15 cellular contexts compared by ENCODE assay signal in the genomic region with DNA sequence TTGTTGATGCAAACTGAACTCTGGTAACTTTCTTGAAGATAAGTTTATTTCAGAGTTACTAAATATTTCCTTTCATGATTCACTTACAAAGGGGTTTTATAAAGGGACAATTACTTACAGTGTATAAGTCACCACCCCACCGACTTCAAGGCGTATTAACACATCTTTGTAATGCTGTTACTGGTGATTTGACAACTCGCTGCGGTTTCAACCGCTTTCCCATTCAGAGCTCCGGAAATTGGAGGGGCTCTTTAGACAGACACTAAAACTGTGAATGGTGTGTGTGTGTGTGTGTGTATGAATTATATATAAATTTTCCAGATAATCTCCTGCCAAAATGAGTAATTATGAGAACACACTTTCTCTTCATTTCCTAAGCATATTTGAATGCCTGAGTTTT. TPM values are rescaled to one million over a fixed set of nuclear protein-coding genes. Genes with fewer than 3 reads are reported as not detected.
DNase-seq lines count a peak whose midpoint lies in the region; ATAC-seq and TF ChIP-seq lines count a peak whose summit lies in the region.
"Had no signal": no experiment of that assay in that cellular context is flagged by ENCODE, and none has a peak within 500 bp of the region (broad histone marks: within the 10 kb centered on the region; RNA-seq: fewer than 3 reads in every experiment).

No MANE protein-coding gene starts in this region.

- H3K9me3 Mint-ChIP-seq in activated naive CD8-positive, alpha-beta T cell (ENCODE audit: low read depth), result no peaks in the 10 kb centered on the region

- peaks cover 14% of the 10 kb centered on the region for H3K4me1 Mint-ChIP-seq in activated naive CD8-positive, alpha-beta T cell (ENCODE audit: low read depth)

- H3K4me1 ChIP-seq in uterus, result no peaks in the 10 kb centered on the region
- H3K4me1 ChIP-seq: psoas muscle had no signal

- intact Hi-C loops in uterus (cut with DNase I; ENCODE audit: low total_unique reads), result no loop called here
- intact Hi-C loops in posterior cingulate gyrus (cut with DNase I), result no loop called here

- no peak overlapping the region for H3K4me3 ChIP-seq in NB4 (ENCODE audit: low read depth, low read length)
- H3K4me3 ChIP-seq in uterus, result no peak overlapping the region
- H3K4me3 ChIP-seq: psoas muscle had no signal

- no peaks in the 10 kb centered on the region for H3K36me3 Mint-ChIP-seq in activated naive CD8-positive, alpha-beta T cell

- peak overlapping the region; percentile 85 for H3K27ac Mint-ChIP-seq in activated naive CD8-positive, alpha-beta T cell

- no peaks in the 10 kb centered on the region for H3K36me3 ChIP-seq in uterus

- H3K27me3 ChIP-seq in uterus, result no peaks in the 10 kb centered on the region

- ATAC-seq in GM19351 (IDR thresholded peaks at IDR 0.05; ENCODE audit: unreplicated experiment), result peak; percentile 83
- ATAC-seq: psoas muscle, Right ventricle myocardium inferior had no signal

- no peak for TF ChIP-seq CTCF in NB4 (IDR thresholded peaks at IDR 0.05; ENCODE audit: low read depth, low read length)
- TF ChIP-seq CTCF in uterus (IDR thresholded peaks at IDR 0.05), result no peak

- no peaks in the 10 kb centered on the region for H3K9me3 ChIP-seq in uterus
- H3K9me3 ChIP-seq: psoas muscle had no signal

- DNase-seq in NB4 (ENCODE audit: low read depth) (peak; percentile 90), AG08395 (ENCODE audit: low spot score) (no peak), uterus (no peak), NCI-H2171 treated with DMSO at 0.1 percent for 48 hours (lab: John Stamatoyannopoulos, UW) (no peak), posterior cingulate gyrus (no peak)
- DNase-seq in stimulated activated CD4-positive, alpha-beta T cell treated with anti-CD3 and anti-CD28 coated beads, Interleukin-1b, Interleukin-23, amount 100 ng/mL, for 48 hours, result peak; percentile 69
- DNase-seq: activated CD8-positive, alpha-beta memory T cell treated with anti-CD3 and anti-CD28 coated beads, Interleukin-2, amount 50 U/mL, for 4 hours; GDM1; NCI-H1694 treated with DMSO at 0.1 percent for 48 hours; psoas muscle; substantia nigra had no signal

- TF ChIP-seq POLR2A in NB4 (IDR thresholded peaks at IDR 0.05; ENCODE audit: extremely low read depth, insufficient read length) (no peak), uterus (IDR thresholded peaks at IDR 0.05) (no peak)

- peaks cover 2% of the 10 kb centered on the region for H3K27me3 Mint-ChIP-seq in activated naive CD8-positive, alpha-beta T cell

- peak overlapping the region; percentile 17 for H3K4me3 Mint-ChIP-seq in activated naive CD8-positive, alpha-beta T cell

- H3K27ac ChIP-seq in uterus, result no peak overlapping the region
- H3K27ac ChIP-seq: psoas muscle had no signal

RNA-seq across cellular contexts. Expression of a gene that starts 4.9 kb away (rescaled TPM):
- total RNA-seq in uterus, result not detected
- total RNA-seq: endothelial cell of umbilical vein, psoas muscle, Right ventricle myocardium inferior had no signal

RNA-seq across cellular contexts. Expression of a gene that starts 13.6 kb away (rescaled TPM):
- not detected for total RNA-seq in uterus
- total RNA-seq: endothelial cell of umbilical vein, psoas muscle, Right ventricle myocardium inferior had no signal

RNA-seq across cellular contexts. Expression of a gene that starts 49.1 kb away (rescaled TPM):
- 10 to 100 TPM; 15.1 to 99.1 (median 88.3) TPM for total RNA-seq in uterus

Comparison
In these comparisons a context has a peak if more than half of its experiments do, and no peak if none do; other contexts are left out.
1. DNase-seq: peak in NB4 (single experiment) and stimulated activated CD4-positive, alpha-beta T cell treated with anti-CD3 and anti-CD28 coated beads, Interleukin-1b, Interleukin-23, amount 100 ng/mL, for 48 hours (single experiment); none in AG08395 (single experiment), uterus (0 of 2), NCI-H2171 treated with DMSO at 0.1 percent for 48 hours (single experiment) and posterior cingulate gyrus (0 of 10).